ENCODE assay signal across 8 cellular contexts in the genomic region with DNA sequence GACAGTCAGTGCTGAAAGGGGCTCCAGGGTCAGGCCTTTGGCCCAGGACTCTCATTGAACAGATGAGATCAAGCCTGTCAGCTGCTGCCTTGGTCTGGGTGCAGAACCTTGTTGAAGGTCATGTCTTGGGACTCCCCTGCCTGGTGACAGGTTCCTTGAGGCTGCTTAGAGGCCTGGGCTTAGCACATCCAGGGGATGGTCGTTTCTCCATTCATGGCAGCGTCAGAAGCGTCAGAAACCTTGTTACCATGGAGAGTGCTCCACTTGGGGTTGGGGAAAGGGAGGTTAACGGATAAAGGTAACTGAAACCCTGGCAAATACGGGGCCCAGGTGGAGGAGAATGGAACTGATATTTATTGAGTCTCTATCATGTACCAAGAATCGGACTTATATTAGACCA. TPM values are rescaled to one million over a fixed set of nuclear protein-coding genes. Genes with fewer than 3 reads are reported as not detected.
A peak's percentile ranks its signal among the peaks of the same experiment; 100 is the strongest.
DNase-seq lines count a peak whose midpoint lies in the region; ATAC-seq and TF ChIP-seq lines count a peak whose summit lies in the region.

No MANE protein-coding gene starts in this region.

- intact Hi-C loops in esophagus muscularis mucosa (cut with DNase I) (no loop called here), posterior cingulate gyrus (cut with DNase I) (no loop called here)

- TF ChIP-seq CTCF in GM12864 (IDR thresholded peaks at IDR 0.05; ENCODE audit: low read depth, low read length, missing control alignments) (no peak), esophagus muscularis mucosa (IDR thresholded peaks at IDR 0.05) (no peak), retinal pigment epithelial cell (conservative IDR thresholded peaks at IDR 0.05; ENCODE audit: low read depth, low read length) (no peak)

- no peaks in the 10 kb centered on the region for H3K9me3 ChIP-seq in SJSA1 (replicated peaks)
- H3K9me3 ChIP-seq in esophagus muscularis mucosa = no peaks in the 10 kb centered on the region

- ATAC-seq in GM18909 (IDR thresholded peaks at IDR 0.05; ENCODE audit: poor library complexity, unreplicated experiment) = no peak
- no peak for ATAC-seq in GM19463 (IDR thresholded peaks at IDR 0.05; ENCODE audit: unreplicated experiment)
- no peak for ATAC-seq in GM19395 (IDR thresholded peaks at IDR 0.05; ENCODE audit: unreplicated experiment)

- H3K4me3 ChIP-seq in GM12864 (ENCODE audit: low read depth, low read length) = peak overlapping the region; percentile 99
- H3K4me3 ChIP-seq in SJSA1 = peak overlapping the region; percentile 90
- peak overlapping the region; percentile 74 to 94 (median 88) for H3K4me3 ChIP-seq in esophagus muscularis mucosa
- H3K4me3 ChIP-seq in retinal pigment epithelial cell (ENCODE audit: low read length) = peak overlapping the region; percentile 89

- 56% methylated on average over 6 of the region's 6 CpGs for WGBS in esophagus muscularis mucosa

- TF ChIP-seq EP300 in esophagus muscularis mucosa (IDR thresholded peaks at IDR 0.05) = no peak

- TF ChIP-seq POLR2A in esophagus muscularis mucosa (IDR thresholded peaks at IDR 0.05; ENCODE audit: low read depth) = no peak

- peaks cover 70% of the 10 kb centered on the region for H3K36me3 ChIP-seq in SJSA1
- peaks cover 11 to 26% (median 24%) of the 10 kb centered on the region in 4 donors for H3K36me3 ChIP-seq in esophagus muscularis mucosa

- H3K27me3 ChIP-seq in SJSA1 (replicated peaks) = no peaks in the 10 kb centered on the region
- H3K27me3 ChIP-seq in esophagus muscularis mucosa = no peaks in the 10 kb centered on the region

- H3K4me1 ChIP-seq in SJSA1 (replicated peaks) = peaks cover 17% of the 10 kb centered on the region
- peaks cover 50 to 65% (median 56%) of the 10 kb centered on the region in 4 donors for H3K4me1 ChIP-seq in esophagus muscularis mucosa

- H3K27ac ChIP-seq in SJSA1 = 0 out of 2 replicates have a peak overlapping the region, but pooled peaks have one; percentile 10
- H3K27ac ChIP-seq in esophagus muscularis mucosa (replicated peaks in 1 of 4) = peak overlapping the region; percentile 88 to 98 (median 92)

- DNase-seq in GM12864 (ENCODE audit: low read depth) = no peak
- no peak for DNase-seq in SJSA1 (ENCODE audit: low read depth in 1 of 2, low spot score in 2 of 2)
- no peak for DNase-seq in esophagus muscularis mucosa (ENCODE audit: extremely low spot score)
- DNase-seq in retinal pigment epithelial cell (ENCODE audit: low read depth) = no peak
- no peak for DNase-seq in posterior cingulate gyrus

RNA-seq across cellular contexts. Expression of gene ARPC5L, which starts 8.8 kb away (rescaled TPM):
- total RNA-seq in SJSA1 (2014; rRNA removed; shearing (Covaris generic)) = 31.5 and 41.3 TPM in 2 replicates
- total RNA-seq in esophagus muscularis mucosa = 10 to 100 TPM; 23.3 to 28.2 (median 26.7) TPM

RNA-seq across cellular contexts. Expression of gene RPL35, which starts 9.0 kb away (rescaled TPM):
- total RNA-seq in SJSA1 (2014; rRNA removed; shearing (Covaris generic)) = 1,575 and 1,653 TPM in 2 replicates
- total RNA-seq in esophagus muscularis mucosa = 1,000 to 10,000 TPM; 1,125 to 3,077 (median 1,901) TPM

RNA-seq across cellular contexts. Expression of gene WDR38, which starts 17.5 kb away (rescaled TPM):
- not detected in 2 replicates for total RNA-seq in SJSA1 (2014; rRNA removed; shearing (Covaris generic))
- total RNA-seq in esophagus muscularis mucosa = under 1 TPM in 1 of 4 donors, not detected in 3; 0.32 TPM
